In genomic region chrY:19567908-19568307, GRCh38 we compare ENCODE assay signal across 1 cellular context.
TF ChIP-seq lines count a peak whose summit lies in the region.

No MANE protein-coding gene starts in this region.

TF ChIP-seq in liver, 16 proteins besides CTCF, POLR2A, EP300 and RAD21 (continued from another document):
- TF ChIP-seq, protein P1, sequence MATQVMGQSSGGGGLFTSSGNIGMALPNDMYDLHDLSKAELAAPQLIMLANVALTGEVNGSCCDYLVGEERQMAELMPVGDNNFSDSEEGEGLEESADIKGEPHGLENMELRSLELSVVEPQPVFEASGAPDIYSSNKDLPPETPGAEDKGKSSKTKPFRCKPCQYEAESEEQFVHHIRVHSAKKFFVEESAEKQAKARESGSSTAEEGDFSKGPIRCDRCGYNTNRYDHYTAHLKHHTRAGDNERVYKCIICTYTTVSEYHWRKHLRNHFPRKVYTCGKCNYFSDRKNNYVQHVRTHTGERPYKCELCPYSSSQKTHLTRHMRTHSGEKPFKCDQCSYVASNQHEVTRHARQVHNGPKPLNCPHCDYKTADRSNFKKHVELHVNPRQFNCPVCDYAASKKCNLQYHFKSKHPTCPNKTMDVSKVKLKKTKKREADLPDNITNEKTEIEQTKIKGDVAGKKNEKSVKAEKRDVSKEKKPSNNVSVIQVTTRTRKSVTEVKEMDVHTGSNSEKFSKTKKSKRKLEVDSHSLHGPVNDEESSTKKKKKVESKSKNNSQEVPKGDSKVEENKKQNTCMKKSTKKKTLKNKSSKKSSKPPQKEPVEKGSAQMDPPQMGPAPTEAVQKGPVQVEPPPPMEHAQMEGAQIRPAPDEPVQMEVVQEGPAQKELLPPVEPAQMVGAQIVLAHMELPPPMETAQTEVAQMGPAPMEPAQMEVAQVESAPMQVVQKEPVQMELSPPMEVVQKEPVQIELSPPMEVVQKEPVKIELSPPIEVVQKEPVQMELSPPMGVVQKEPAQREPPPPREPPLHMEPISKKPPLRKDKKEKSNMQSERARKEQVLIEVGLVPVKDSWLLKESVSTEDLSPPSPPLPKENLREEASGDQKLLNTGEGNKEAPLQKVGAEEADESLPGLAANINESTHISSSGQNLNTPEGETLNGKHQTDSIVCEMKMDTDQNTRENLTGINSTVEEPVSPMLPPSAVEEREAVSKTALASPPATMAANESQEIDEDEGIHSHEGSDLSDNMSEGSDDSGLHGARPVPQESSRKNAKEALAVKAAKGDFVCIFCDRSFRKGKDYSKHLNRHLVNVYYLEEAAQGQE (IDR thresholded peaks at IDR 0.05) = no peak
- no peak for TF ChIP-seq JUND (IDR thresholded peaks at IDR 0.05)
- TF ChIP-seq EGR1 (IDR thresholded peaks at IDR 0.05; ENCODE audit: low read depth in 2 of 2) = no peak
- TF ChIP-seq, protein P2, sequence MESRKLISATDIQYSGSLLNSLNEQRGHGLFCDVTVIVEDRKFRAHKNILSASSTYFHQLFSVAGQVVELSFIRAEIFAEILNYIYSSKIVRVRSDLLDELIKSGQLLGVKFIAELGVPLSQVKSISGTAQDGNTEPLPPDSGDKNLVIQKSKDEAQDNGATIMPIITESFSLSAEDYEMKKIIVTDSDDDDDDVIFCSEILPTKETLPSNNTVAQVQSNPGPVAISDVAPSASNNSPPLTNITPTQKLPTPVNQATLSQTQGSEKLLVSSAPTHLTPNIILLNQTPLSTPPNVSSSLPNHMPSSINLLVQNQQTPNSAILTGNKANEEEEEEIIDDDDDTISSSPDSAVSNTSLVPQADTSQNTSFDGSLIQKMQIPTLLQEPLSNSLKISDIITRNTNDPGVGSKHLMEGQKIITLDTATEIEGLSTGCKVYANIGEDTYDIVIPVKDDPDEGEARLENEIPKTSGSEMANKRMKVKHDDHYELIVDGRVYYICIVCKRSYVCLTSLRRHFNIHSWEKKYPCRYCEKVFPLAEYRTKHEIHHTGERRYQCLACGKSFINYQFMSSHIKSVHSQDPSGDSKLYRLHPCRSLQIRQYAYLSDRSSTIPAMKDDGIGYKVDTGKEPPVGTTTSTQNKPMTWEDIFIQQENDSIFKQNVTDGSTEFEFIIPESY (IDR thresholded peaks at IDR 0.05) = no peak
- TF ChIP-seq RXRA (IDR thresholded peaks at IDR 0.05) = no peak
- no peak for TF ChIP-seq YY1 (IDR thresholded peaks at IDR 0.05)
- TF ChIP-seq HNF4A (conservative IDR thresholded peaks at IDR 0.05) = no peak
- TF ChIP-seq HNF4G (IDR thresholded peaks at IDR 0.05) = no peak
- TF ChIP-seq FOXA2 (IDR thresholded peaks at IDR 0.05) = no peak
TF ChIP-seq in liver: peak in this region for 0.
